In the genomic region with DNA sequence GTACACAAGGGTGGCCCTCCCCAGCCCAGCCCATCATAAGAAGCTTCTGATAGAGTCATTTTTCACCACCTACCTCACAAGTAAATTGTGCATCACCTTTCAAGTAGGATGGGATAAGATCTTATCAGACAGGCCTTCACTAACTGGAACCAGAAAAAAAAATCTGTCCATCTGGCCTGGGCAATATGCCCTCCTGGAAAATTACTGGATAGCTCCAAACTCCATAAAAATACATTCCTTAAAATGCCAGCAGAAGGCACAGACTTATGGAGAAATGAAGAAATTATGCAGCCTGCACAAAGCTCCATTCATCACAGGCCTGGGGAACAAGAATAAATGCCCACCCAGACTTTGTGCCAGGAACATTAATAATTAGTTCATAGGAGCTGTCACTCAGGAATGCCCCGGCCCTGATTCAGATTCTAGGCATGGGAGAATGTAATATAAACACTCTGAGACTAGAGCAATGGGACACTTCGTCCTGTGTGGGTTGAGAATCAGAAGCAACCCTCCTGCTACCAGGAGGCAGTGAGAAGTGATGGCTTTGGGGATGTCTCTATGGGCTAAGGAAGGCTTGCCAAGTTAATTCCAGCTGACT, we compare ENCODE assay signal across 1 cellular context.
TF ChIP-seq lines count a peak whose summit lies in the region.

No MANE protein-coding gene starts in this region.

TF ChIP-seq in IMR-90, 13 proteins besides CTCF, POLR2A, EP300 and RAD21:
- TF ChIP-seq BHLHE40 (IDR thresholded peaks at IDR 0.05; ENCODE audit: low read depth, low read length) (no peak), MAFK (IDR thresholded peaks at IDR 0.05; ENCODE audit: low read depth, low read length) (no peak), CHD1 (IDR thresholded peaks at IDR 0.05; ENCODE audit: low read depth, low read length) (no peak), MAZ (IDR thresholded peaks at IDR 0.05; ENCODE audit: borderline replicate concordance, low read depth, low read length) (no peak), RCOR1 (IDR thresholded peaks at IDR 0.05; ENCODE audit: insufficient replicate concordance, low read length) (no peak), NFE2L2 (IDR thresholded peaks at IDR 0.05; ENCODE audit: low read depth, low read length) (no peak)
- TF ChIP-seq, protein P1, sequence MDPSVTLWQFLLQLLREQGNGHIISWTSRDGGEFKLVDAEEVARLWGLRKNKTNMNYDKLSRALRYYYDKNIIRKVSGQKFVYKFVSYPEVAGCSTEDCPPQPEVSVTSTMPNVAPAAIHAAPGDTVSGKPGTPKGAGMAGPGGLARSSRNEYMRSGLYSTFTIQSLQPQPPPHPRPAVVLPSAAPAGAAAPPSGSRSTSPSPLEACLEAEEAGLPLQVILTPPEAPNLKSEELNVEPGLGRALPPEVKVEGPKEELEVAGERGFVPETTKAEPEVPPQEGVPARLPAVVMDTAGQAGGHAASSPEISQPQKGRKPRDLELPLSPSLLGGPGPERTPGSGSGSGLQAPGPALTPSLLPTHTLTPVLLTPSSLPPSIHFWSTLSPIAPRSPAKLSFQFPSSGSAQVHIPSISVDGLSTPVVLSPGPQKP (IDR thresholded peaks at IDR 0.05; ENCODE audit: borderline replicate concordance, low read depth, low read length): no peak
